19 cellular contexts compared by ENCODE assay signal in the genomic region with DNA sequence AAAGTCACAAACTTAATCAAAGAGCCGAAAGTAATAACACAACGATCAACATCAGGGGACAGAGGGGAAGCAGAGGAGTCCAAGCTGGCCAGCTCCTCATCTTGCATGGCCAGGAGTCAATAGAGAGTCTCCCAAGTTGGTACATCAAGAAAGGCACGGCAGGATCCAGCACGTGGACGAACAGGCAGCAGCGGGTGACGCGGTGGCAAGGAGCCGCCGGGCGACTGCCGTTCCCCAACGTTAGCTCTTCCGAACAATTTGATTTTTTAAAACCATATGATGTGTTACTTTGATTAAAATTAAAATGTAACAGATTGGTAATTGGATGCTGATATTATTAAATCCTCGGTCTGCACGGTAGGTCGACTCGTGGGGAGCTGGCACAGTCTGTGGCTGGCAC.
A peak's percentile ranks its signal among the peaks of the same experiment; 100 is the strongest.
DNase-seq lines count a peak whose midpoint lies in the region; ATAC-seq and TF ChIP-seq lines count a peak whose summit lies in the region.
"Had no signal": no experiment of that assay in that cellular context is flagged by ENCODE, and none has a peak within 500 bp of the region (broad histone marks: within the 10 kb centered on the region; RNA-seq: fewer than 3 reads in every experiment).

No MANE protein-coding gene starts in this region.

- H3K9me3 Mint-ChIP-seq in T-helper 2 cell treated with Interferon-gamma antibody and Interleukin-4, amounts not matched to agents 5 μg/mL and 100 μg/mL, for 36 hours, result no peaks in the 10 kb centered on the region

- no peak overlapping the region for H3K4me3 ChIP-seq in heart left ventricle
- no peak overlapping the region for H3K4me3 ChIP-seq in ovary

- H3K27ac ChIP-seq in heart left ventricle, result no peak overlapping the region
- H3K27ac ChIP-seq in ovary, result no peak overlapping the region
- H3K27ac ChIP-seq: HL-60, RWPE1 had no signal

- no peak for TF ChIP-seq POLR2A in heart left ventricle (IDR thresholded peaks at IDR 0.05)
- no peak for TF ChIP-seq POLR2A in ovary (IDR thresholded peaks at IDR 0.05)

- peaks cover 0 to 65% (median 35%) of the 10 kb centered on the region in 12 donors for H3K4me1 ChIP-seq in heart left ventricle
- H3K4me1 ChIP-seq in ovary (ENCODE audit: insufficient read depth), result no peaks in the 10 kb centered on the region

- DNase-seq in heart left ventricle, result peak in 3 of 5 donors; percentile 1 to 13 (median 7)
- no peak for DNase-seq in Right ventricle myocardium inferior (ENCODE audit: missing footprints)
- peak; percentile 7 for DNase-seq in epidermal melanocyte (ENCODE audit: insufficient read length, low spot score)
- peak in 3 of 5 donors; percentile 3 to 16 (median 4) for DNase-seq in ovary
- no peak for DNase-seq in T-helper 2 cell treated with Interferon-gamma antibody and Interleukin-4, amounts not matched to agents 5 μg/mL and 100 μg/mL, for 36 hours (ENCODE audit: low spot score)
- no peak for DNase-seq in DMS79 treated with DMSO at 0.1 percent for 48 hours (lab: John Stamatoyannopoulos, UW)
- no peak for DNase-seq in stimulated activated CD4-positive, alpha-beta T cell treated with anti-CD3 and anti-CD28 coated beads, Interleukin-4, amount 100 ng/mL, for 24 hours
- DNase-seq: ACHN, AML-193, DMS 273 treated with DMSO at 0.1 percent for 48 hours, GF-D8, GOT3, NCI-H1417, NCI-H187 treated with DMSO at 0.1 percent for 48 hours, NCI-H446, NCI-H774 had no signal

- H3K9me3 ChIP-seq in heart left ventricle (no peaks in the 10 kb centered on the region), ovary (no peaks in the 10 kb centered on the region)

- H3K36me3 Mint-ChIP-seq in T-helper 2 cell treated with Interferon-gamma antibody and Interleukin-4, amounts not matched to agents 5 μg/mL and 100 μg/mL, for 36 hours (ENCODE audit: low read depth), result no peaks in the 10 kb centered on the region

- peaks cover 0 to 4% (median 0%) of the 10 kb centered on the region in 9 donors for H3K27me3 ChIP-seq in heart left ventricle
- no peaks in the 10 kb centered on the region for H3K27me3 ChIP-seq in ovary

- H3K4me3 Mint-ChIP-seq in T-helper 2 cell treated with Interferon-gamma antibody and Interleukin-4, amounts not matched to agents 5 μg/mL and 100 μg/mL, for 36 hours, result no peak overlapping the region
- H3K4me3 Mint-ChIP-seq: CD14-positive monocyte had no signal

- H3K27me3 Mint-ChIP-seq in T-helper 2 cell treated with Interferon-gamma antibody and Interleukin-4, amounts not matched to agents 5 μg/mL and 100 μg/mL, for 36 hours (ENCODE audit: low read depth), result peaks cover 2% of the 10 kb centered on the region

- H3K36me3 ChIP-seq in heart left ventricle (peaks cover 0 to 4% (median 0%) of the 10 kb centered on the region in 9 donors), ovary (no peaks in the 10 kb centered on the region)

- intact Hi-C loops in heart left ventricle (cut with DNase I) (no loop called here), Right ventricle myocardium inferior (cut with DNase I) (loop anchor here (5.0 kb wide), 1 partner anchor 39 kb away; no protein-coding TSS in a partner anchor), ovary (cut with DNase I) (no loop called here)

- ATAC-seq in heart left ventricle (no peak), Right ventricle myocardium inferior (no peak)

- H3K4me1 Mint-ChIP-seq in T-helper 2 cell treated with Interferon-gamma antibody and Interleukin-4, amounts not matched to agents 5 μg/mL and 100 μg/mL, for 36 hours (ENCODE audit: low read depth), result no peaks in the 10 kb centered on the region

- no peak for TF ChIP-seq EP300 in ovary (IDR thresholded peaks at IDR 0.05)

- TF ChIP-seq CTCF in heart left ventricle (IDR thresholded peaks at IDR 0.05) (no peak), ovary (IDR thresholded peaks at IDR 0.05) (no peak)

- 94 to 97% (median 96%) methylated on average over 18 of the region's 18 CpGs for WGBS in heart left ventricle, 4 donors
- WGBS in ovary, 3 donors, result 96 to 99% (median 98%) methylated on average over 18 of the region's 18 CpGs

- no peak overlapping the region for H3K27ac Mint-ChIP-seq in T-helper 2 cell treated with Interferon-gamma antibody and Interleukin-4, amounts not matched to agents 5 μg/mL and 100 μg/mL, for 36 hours

Comparison
In these comparisons a context has a peak if more than half of its experiments do, and no peak if none do; other contexts are left out.
1. DNase-seq: peak in heart left ventricle (3 of 5), epidermal melanocyte (single experiment) and ovary (3 of 5); none in Right ventricle myocardium inferior (single experiment), T-helper 2 cell treated with Interferon-gamma antibody and Interleukin-4, amounts not matched to agents 5 μg/mL and 100 μg/mL, for 36 hours (single experiment), DMS79 treated with DMSO at 0.1 percent for 48 hours (single experiment) and stimulated activated CD4-positive, alpha-beta T cell treated with anti-CD3 and anti-CD28 coated beads, Interleukin-4, amount 100 ng/mL, for 24 hours (single experiment).